In genomic region chr1:172344444-172344843, GRCh38 we compare ENCODE assay signal across 15 cellular contexts.
DNase-seq lines count a peak whose midpoint lies in the region; ATAC-seq, FAIRE-seq and TF ChIP-seq lines count a peak whose summit lies in the region.
"Had no signal": no experiment of that assay in that cellular context is flagged by ENCODE, and none has a peak within 500 bp of the region (broad histone marks: within the 10 kb centered on the region; RNA-seq: fewer than 3 reads in every experiment).

No MANE protein-coding gene starts in this region.

- TF ChIP-seq CTCF in foreskin fibroblast (IDR thresholded peaks at IDR 0.05; ENCODE audit: low read depth, low read length) = no peak
- TF ChIP-seq CTCF in pancreas (IDR thresholded peaks at IDR 0.05) = no peak

- DNase-seq in GM12891 (ENCODE audit: insufficient read length, low spot score) = no peak
- peak; percentile 31 for DNase-seq in RPMI7951 (ENCODE audit: low read depth)
- no peak for DNase-seq in foreskin fibroblast
- DNase-seq in pancreas = no peak
- DNase-seq: activated T-cell treated with anti-CD3 and anti-CD28 coated beads for 4 hours; left cardiac atrium; NCI-H1105 treated with DMSO at 0.1 percent for 48 hours; NCI-H524 treated with DMSO at 0.1 percent for 48 hours; nucleus accumbens; stimulated activated CD4-positive, alpha-beta T cell treated with anti-CD3 and anti-CD28 coated beads, Interleukin-1b, Interleukin-23, amount 100 ng/mL, for 48 hours; WERI-Rb-1 had no signal

- peak overlapping the region; percentile 26 for H3K27ac ChIP-seq in skeletal muscle tissue (ENCODE audit: low read depth, low read length)
- H3K27ac ChIP-seq in pancreas = no peak overlapping the region
- H3K27ac ChIP-seq: WERI-Rb-1 had no signal

- H3K36me3 ChIP-seq in skeletal muscle tissue (ENCODE audit: control insufficient read depth in 3 of 3, insufficient read depth in 3 of 3, low read length in 3 of 3) (no peaks in the 10 kb centered on the region), pancreas (no peaks in the 10 kb centered on the region)
- H3K36me3 ChIP-seq: WERI-Rb-1 had no signal

- H3K4me3 ChIP-seq in foreskin fibroblast (ENCODE audit: low read depth in 1 of 2, low read length in 2 of 2) (peak overlapping the region; percentile 2 to 16), skeletal muscle tissue (ENCODE audit: low read length in 3 of 3) (no peak overlapping the region), pancreas (no peak overlapping the region)

- FAIRE-seq in GM12891 (lab: Jason Lieb, UNC) = peak; percentile 69
- no peak for FAIRE-seq in pancreas (lab: Jason Lieb, UNC)

- no peak overlapping the region for H3K9ac ChIP-seq in skeletal muscle tissue (ENCODE audit: low read depth in 1 of 3, low read length in 3 of 3)

- H3K27me3 ChIP-seq in skeletal muscle tissue (ENCODE audit: control insufficient read depth in 3 of 3, insufficient read depth in 3 of 3, low read length in 3 of 3) (no peaks in the 10 kb centered on the region), pancreas (no peaks in the 10 kb centered on the region)

- H3K9me3 ChIP-seq in skeletal muscle tissue (ENCODE audit: control insufficient read depth in 3 of 3, low read length in 3 of 3) (no peaks in the 10 kb centered on the region), pancreas (no peaks in the 10 kb centered on the region)

- H3K4me1 ChIP-seq in skeletal muscle tissue (ENCODE audit: control insufficient read depth in 3 of 3, insufficient read depth in 3 of 3, low read length in 3 of 3) (peaks cover 0 to 3% (median 2%) of the 10 kb centered on the region in 3 donors), pancreas (no peaks in the 10 kb centered on the region)

- WGBS in pancreas, 2 donors = 83 to 85% methylated on average over 7 of the region's 7 CpGs

- no peak for ATAC-seq in GM18517 (IDR thresholded peaks at IDR 0.05; ENCODE audit: unreplicated experiment)
- no peak for ATAC-seq in pancreas
- ATAC-seq in HG02623 (IDR thresholded peaks at IDR 0.05; ENCODE audit: unreplicated experiment) = no peak
- ATAC-seq in HG02678 (IDR thresholded peaks at IDR 0.05; ENCODE audit: unreplicated experiment) = no peak

- no peak for TF ChIP-seq POLR2A in GM12891 (IDR thresholded peaks at IDR 0.05; ENCODE audit: low read depth, low read length)

- intact Hi-C loops in pancreas (cut with DNase I) = no loop called here

TF ChIP-seq in GM12891, 5 proteins besides CTCF, POLR2A, EP300 and RAD21:
- TF ChIP-seq POU2F2 (IDR thresholded peaks at IDR 0.05; ENCODE audit: low read depth, low read length) = no peak
- no peak for TF ChIP-seq SPI1 (IDR thresholded peaks at IDR 0.05; ENCODE audit: low read depth, low read length)
- no peak for TF ChIP-seq PAX5 (IDR thresholded peaks at IDR 0.05; ENCODE audit: insufficient read depth, low read length, severe bottlenecking)
- no peak for TF ChIP-seq POLR2AphosphoS5 (IDR thresholded peaks at IDR 0.05; ENCODE audit: low read depth, low read length)
- no peak for TF ChIP-seq TAF1 (IDR thresholded peaks at IDR 0.05; ENCODE audit: low read depth, low read length)

Comparison
In these comparisons a context has a peak if more than half of its experiments do, and no peak if none do; other contexts are left out.
1. H3K4me3 ChIP-seq: peak in foreskin fibroblast (2 of 2); none in skeletal muscle tissue (0 of 3) and pancreas (0 of 4).